In genomic region chr11:74680035-74680671, GRCh38 we compare ENCODE assay signal across 28 cellular contexts. TPM values are rescaled to one million over a fixed set of nuclear protein-coding genes. Genes with fewer than 3 reads are reported as not detected.
A peak's percentile ranks its signal among the peaks of the same experiment; 100 is the strongest.
DNase-seq lines count a peak whose midpoint lies in the region; ATAC-seq and TF ChIP-seq lines count a peak whose summit lies in the region.
"Had no signal": no experiment of that assay in that cellular context is flagged by ENCODE, and none has a peak within 500 bp of the region (broad histone marks: within the 10 kb centered on the region; RNA-seq: fewer than 3 reads in every experiment).

No MANE protein-coding gene starts in this region.

- H3K36me3 ChIP-seq in ovary: no peaks in the 10 kb centered on the region
- no peaks in the 10 kb centered on the region for H3K36me3 ChIP-seq in aorta (ENCODE audit: control insufficient read depth in 1 of 2, insufficient read depth in 2 of 2, low read length in 1 of 2)
- H3K36me3 ChIP-seq in colonic mucosa: no peaks in the 10 kb centered on the region
- H3K36me3 ChIP-seq: BE2C, left lung, SJCRH30 had no signal

- ATAC-seq in left cardiac atrium (no peak), left ventricle myocardium superior (no peak), aorta (ENCODE audit: low FRiP score) (no peak)
- ATAC-seq: activated T-cell treated with anti-CD3 and anti-CD28 coated beads, Interleukin-2, amount 50 U/mL, for 72 hours; effector memory CD8-positive, alpha-beta T cell; left lung; stimulated activated naive B cell treated with anti-CD40 and anti-IgM and Interleukin-4, amounts not matched to agents 10 μg/mL and 1 μg/mL and 100 μg/mL, for 72 hours had no signal

- H3K9me3 ChIP-seq in ovary (no peaks in the 10 kb centered on the region), aorta (ENCODE audit: control insufficient read depth, low read length) (no peaks in the 10 kb centered on the region), colonic mucosa (no peaks in the 10 kb centered on the region)
- H3K9me3 ChIP-seq: BE2C, left lung, SJCRH30 had no signal

- TF ChIP-seq CTCF in ovary (IDR thresholded peaks at IDR 0.05) (no peak), colonic mucosa (IDR thresholded peaks at IDR 0.05) (no peak)

- peak; percentile 9 for DNase-seq in left cardiac atrium
- no peak for DNase-seq in left ventricle myocardium superior
- DNase-seq in ecto neural progenitor cell (ENCODE audit: low spot score): peak; percentile 14
- DNase-seq in ovary: peak in 3 of 5 donors; percentile 8 to 17 (median 14)
- DNase-seq in aorta: peak; percentile 37 to 49
- no peak for DNase-seq in epidermal melanocyte (ENCODE audit: insufficient read length, low spot score)
- no peak for DNase-seq in colonic mucosa
- no peak for DNase-seq in NCI-H2029 treated with DMSO at 0.1 percent for 48 hours (lab: John Stamatoyannopoulos, UW)
- DNase-seq: activated CD4-positive, alpha-beta T cell treated with anti-CD3 and anti-CD28 coated beads for 48 hours; activated naive CD4-positive, alpha-beta T cell treated with anti-CD3 and anti-CD28 coated beads, Interleukin-2, amount 50 U/mL, for 16 hours; activated T-cell treated with anti-CD3 and anti-CD28 coated beads, Interleukin-2, amount 50 U/mL, for 72 hours; amygdala; BE2C; CD8-positive, alpha-beta memory T cell; effector memory CD8-positive, alpha-beta T cell; immature natural killer cell; NCI-H1105; NCI-H187; NCI-H2171; SJCRH30; stimulated activated naive B cell treated with anti-CD40 and anti-IgM and Interleukin-4, amounts not matched to agents 10 μg/mL and 1 μg/mL and 100 μg/mL, for 72 hours; T-helper 9 cell had no signal

- TF ChIP-seq EP300 in ovary (IDR thresholded peaks at IDR 0.05): no peak

- H3K27ac ChIP-seq in ovary (no peak overlapping the region), aorta (ENCODE audit: low read depth in 1 of 2, low read length in 2 of 2) (no peak overlapping the region), colonic mucosa (no peak overlapping the region)
- H3K27ac ChIP-seq: left lung, SJCRH30 had no signal

- WGBS in ovary, 3 donors: 88 to 97% (median 91%) methylated on average over 9 of the region's 9 CpGs
- WGBS in aorta, 2 donors: 87 to 90% methylated on average over 9 of the region's 9 CpGs

- H3K4me3 ChIP-seq in ovary (no peak overlapping the region), aorta (ENCODE audit: low read length in 2 of 2) (no peak overlapping the region), colonic mucosa (no peak overlapping the region)
- H3K4me3 ChIP-seq: left lung, SJCRH30 had no signal

- intact Hi-C loops in left cardiac atrium (cut with DNase I): no loop called here
- intact Hi-C loops in left ventricle myocardium superior (cut with micrococcal nuclease): no loop called here
- intact Hi-C loops in ovary (cut with DNase I): no loop called here
- intact Hi-C loops in aorta (cut with DNase I): loop anchor here in 1 of 2 donors (5.0 kb wide), 1 partner anchor 38 kb away; no protein-coding TSS in a partner anchor
- intact Hi-C loops in colonic mucosa (cut with DNase I): no loop called here

- TF ChIP-seq POLR2A in ovary (IDR thresholded peaks at IDR 0.05): no peak

- H3K4me1 ChIP-seq in ovary (ENCODE audit: insufficient read depth): peaks cover 4% of the 10 kb centered on the region
- no peaks in the 10 kb centered on the region for H3K4me1 ChIP-seq in aorta (ENCODE audit: control insufficient read depth in 1 of 2, insufficient read depth in 2 of 2, low read length in 2 of 2)
- peaks cover 3% of the 10 kb centered on the region for H3K4me1 ChIP-seq in colonic mucosa
- H3K4me1 ChIP-seq: BE2C had no signal

- no peak overlapping the region for H3K9ac ChIP-seq in colonic mucosa (ENCODE audit: low read depth in 2 of 2, low read length in 2 of 2)

- H3K27me3 ChIP-seq in ovary (no peaks in the 10 kb centered on the region), aorta (ENCODE audit: control insufficient read depth in 1 of 2, insufficient read depth in 2 of 2, low read length in 1 of 2) (no peaks in the 10 kb centered on the region), colonic mucosa (peaks cover 10% of the 10 kb centered on the region)
- H3K27me3 ChIP-seq: BE2C, SJCRH30 had no signal

RNA-seq across cellular contexts. Expression of gene CHRDL2, which starts 51.1 kb away (rescaled TPM):
- total RNA-seq in left cardiac atrium (10 to 100 TPM in 1 of 2 donors, 1 to 10 TPM in 1; 6.1 to 25.4 TPM), left ventricle myocardium superior (3.9 TPM), ovary (10 to 100 TPM in 1 of 7 donors, 1 to 10 TPM in 2, not detected in 4; 1.9 to 12.3 (median 2.7) TPM), aorta (10 to 100 TPM in 1 of 2 donors, 1 to 10 TPM in 1; 4.1 to 14.5 TPM), colonic mucosa (10 to 100 TPM in 1 of 2 donors, under 1 TPM in 1; 0.42 to 26.5 TPM)
- polyA plus RNA-seq in ovary (1 to 10 TPM in 1 of 2 donors, under 1 TPM in 1; 0.22 to 5.1 TPM), aorta (under 1 TPM in 1 of 2 donors, not detected in 1; 0.23 TPM)
- total RNA-seq: activated CD8-positive, alpha-beta memory T cell treated with anti-CD3 and anti-CD28 coated beads for 36 hours; activated T-cell treated with anti-CD3 and anti-CD28 coated beads, Interleukin-2, amount 50 U/mL, for 72 hours; CD8-positive, alpha-beta memory T cell; Daoy; HT1080; NCI-H460; RPMI7951; SJCRH30 had no signal
- polyA plus RNA-seq: CD8-positive, alpha-beta memory T cell; immature natural killer cell had no signal

Comparison
In these comparisons a context has a peak if more than half of its experiments do, and no peak if none do; other contexts are left out.
1. DNase-seq: peak in left cardiac atrium (single experiment), ecto neural progenitor cell (single experiment), ovary (3 of 5) and aorta (2 of 2); none in left ventricle myocardium superior (single experiment), epidermal melanocyte (single experiment), colonic mucosa (single experiment) and NCI-H2029 treated with DMSO at 0.1 percent for 48 hours (single experiment).